9 cellular contexts compared by ENCODE assay signal in genomic region chr9:2181794-2182193, GRCh38.
DNase-seq lines count a peak whose midpoint lies in the region; ATAC-seq and TF ChIP-seq lines count a peak whose summit lies in the region.
"Had no signal": no experiment of that assay in that cellular context is flagged by ENCODE, and none has a peak within 500 bp of the region (broad histone marks: within the 10 kb centered on the region; RNA-seq: fewer than 3 reads in every experiment).

No MANE protein-coding gene starts in this region.

- H3K27me3 ChIP-seq in cardiac muscle cell (no peaks in the 10 kb centered on the region), RWPE2 (ENCODE audit: insufficient read depth, poor library complexity, severe bottlenecking) (no peaks in the 10 kb centered on the region), heart left ventricle (no peaks in the 10 kb centered on the region), thyroid gland (no peaks in the 10 kb centered on the region)

- intact Hi-C loops in cardiac septum (cut with DNase I): no loop called here
- intact Hi-C loops in heart left ventricle (cut with DNase I): loop anchor here in 5 of 10 donors (2.0 to 10.0 kb wide), 3 partner anchors 47 to 49 kb away; no protein-coding TSS in a partner anchor
- intact Hi-C loops in thyroid gland (cut with DNase I): no loop called here

- TF ChIP-seq POLR2A in heart left ventricle (IDR thresholded peaks at IDR 0.05) (no peak), thyroid gland (IDR thresholded peaks at IDR 0.05) (no peak)

- no peak overlapping the region for H3K4me3 ChIP-seq in cardiac muscle cell
- H3K4me3 ChIP-seq in RWPE2 (ENCODE audit: severe bottlenecking): no peak overlapping the region
- H3K4me3 ChIP-seq in heart left ventricle: no peak overlapping the region
- no peak overlapping the region for H3K4me3 ChIP-seq in thyroid gland (replicated peaks in 1 of 3)

- peak; percentile 47 for TF ChIP-seq CTCF in cardiac muscle cell (IDR thresholded peaks at IDR 0.05; ENCODE audit: low read depth, low read length)
- peak; percentile 43 for TF ChIP-seq CTCF in RWPE2 (IDR thresholded peaks at IDR 0.05; ENCODE audit: poor library complexity, severe bottlenecking)
- peak; percentile 17 to 56 (median 40) for TF ChIP-seq CTCF in heart left ventricle (IDR thresholded peaks at IDR 0.05)
- peak in 3 of 6 experiments; percentile 36 to 48 (median 46) for TF ChIP-seq CTCF in thyroid gland (IDR thresholded peaks at IDR 0.05)

- H3K27ac ChIP-seq in cardiac muscle cell: no peak overlapping the region
- H3K27ac ChIP-seq in RWPE2 (ENCODE audit: poor library complexity, severe bottlenecking): no peak overlapping the region
- H3K27ac ChIP-seq in heart left ventricle: no peak overlapping the region
- H3K27ac ChIP-seq in thyroid gland: no peak overlapping the region

- DNase-seq in cardiac muscle cell (ENCODE audit: low read depth in 1 of 2, low spot score in 1 of 2): peak; percentile 38 to 39
- no peak for DNase-seq in cardiac septum (ENCODE audit: low spot score)
- no peak for DNase-seq in RWPE2 (ENCODE audit: low spot score)
- peak in 1 of 5 donors; percentile 26 for DNase-seq in heart left ventricle
- peak; percentile 28 to 38 for DNase-seq in thyroid gland
- no peak for DNase-seq in amniotic stem cell (lab: John Stamatoyannopoulos, UW)

- ATAC-seq in RWPE2 (ENCODE audit: low read depth) (0 out of 3 replicates have a peak, but pooled peaks have one; percentile 40), heart left ventricle (peak in 2 of 4 donors; percentile 49 to 52), GM21576 (IDR thresholded peaks at IDR 0.05; ENCODE audit: unreplicated experiment) (no peak), GM21447 (IDR thresholded peaks at IDR 0.05; ENCODE audit: unreplicated experiment) (no peak)
- ATAC-seq: activated naive CD4-positive, alpha-beta T cell treated with anti-CD3 and anti-CD28 coated beads, Interleukin-2, amount 50 U/mL, for 72 hours had no signal

- H3K36me3 ChIP-seq in cardiac muscle cell (no peaks in the 10 kb centered on the region), RWPE2 (ENCODE audit: low read depth) (no peaks in the 10 kb centered on the region; the same call in 1 of the 2 replicates), heart left ventricle (peaks cover 0 to 61% (median 48%) of the 10 kb centered on the region in 9 donors), thyroid gland (peaks cover 11 to 18% of the 10 kb centered on the region in 2 donors)

- 78 to 86% (median 83%) methylated on average over 7 of the region's 7 CpGs for WGBS in heart left ventricle, 4 donors
- WGBS in thyroid gland, 2 donors: 82 to 89% methylated on average over 7 of the region's 7 CpGs

- no peaks in the 10 kb centered on the region for H3K4me1 ChIP-seq in cardiac muscle cell (ENCODE audit: low read depth)
- no peaks in the 10 kb centered on the region for H3K4me1 ChIP-seq in RWPE2 (ENCODE audit: insufficient read depth, poor library complexity, severe bottlenecking)
- peaks cover 0 to 10% (median 0%) of the 10 kb centered on the region in 12 donors for H3K4me1 ChIP-seq in heart left ventricle
- H3K4me1 ChIP-seq in thyroid gland: peaks cover 9 to 11% of the 10 kb centered on the region in 2 donors

- H3K9me3 ChIP-seq in cardiac muscle cell (ENCODE audit: low read depth) (no peaks in the 10 kb centered on the region), RWPE2 (ENCODE audit: severe bottlenecking) (no peaks in the 10 kb centered on the region), heart left ventricle (no peaks in the 10 kb centered on the region), thyroid gland (no peaks in the 10 kb centered on the region)

Comparison
In these comparisons a context has a peak if more than half of its experiments do, and no peak if none do; other contexts are left out.
1. DNase-seq: peak in cardiac muscle cell (2 of 2) and thyroid gland (2 of 2); none in cardiac septum (single experiment), RWPE2 (single experiment) and amniotic stem cell (single experiment).